Comparison of ENCODE assay signal across 8 cellular contexts in the genomic region with DNA sequence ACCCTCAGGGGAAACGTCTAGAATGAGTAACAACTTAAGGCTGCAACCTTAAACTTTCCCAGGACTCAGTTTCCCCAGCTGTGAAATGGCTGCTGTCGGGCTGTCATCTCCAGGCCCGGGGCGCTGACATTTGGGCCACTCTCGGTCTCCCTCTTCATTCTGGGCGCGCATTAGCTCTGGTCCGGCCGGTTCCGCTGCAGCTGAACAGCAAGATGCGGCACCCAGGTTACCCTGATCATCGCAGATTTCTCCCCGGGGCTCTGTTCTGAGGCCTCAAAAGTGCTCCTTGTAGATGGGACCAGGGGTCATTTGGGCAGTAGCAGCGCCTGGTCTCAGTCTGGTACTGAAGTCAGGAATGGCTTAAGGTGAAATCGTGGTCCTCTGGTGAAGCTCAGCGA. TPM values are rescaled to one million over a fixed set of nuclear protein-coding genes. Genes with fewer than 3 reads are reported as not detected.
A peak's percentile ranks its signal among the peaks of the same experiment; 100 is the strongest.
DNase-seq lines count a peak whose midpoint lies in the region; ATAC-seq, FAIRE-seq and TF ChIP-seq lines count a peak whose summit lies in the region.

No MANE protein-coding gene starts in this region.

- no TSS peak for BruUV-seq in HepG2 (replicated peaks; lab: Mats Ljungman, UMichigan)

- H3K79me2 ChIP-seq in HepG2 (ENCODE audit: insufficient read depth, low read length), result peaks cover 9% of the 10 kb centered on the region

- no peak for TF ChIP-seq EP300 in HepG2 (IDR thresholded peaks at IDR 0.05; ENCODE audit: low read depth in 2 of 2, low read length in 2 of 2)
- no peak for TF ChIP-seq EP300 in HepG2 (CRISPR knock-in tag; IDR thresholded peaks at IDR 0.05; ENCODE audit: borderline replicate concordance)

- H3K23ac ChIP-seq in mesenchymal stem cell (ENCODE audit: low read length in 2 of 2), result no peak overlapping the region

- in situ Hi-C loops in HepG2 (cut with HindIII; ENCODE audit: extremely low pct_ligation_motif_present, low pct_unique_long_range_greater_than_20kb) (no loop called here), astrocyte of the cerebellum (cut with HindIII; ENCODE audit: low sequenced_read_pairs) (no loop called here)

- H2BK12ac ChIP-seq in mesenchymal stem cell (ENCODE audit: low read length in 2 of 2), result no peak overlapping the region

- H3K4ac ChIP-seq in mesenchymal stem cell (ENCODE audit: low read depth in 1 of 2, low read length in 2 of 2), result no peak overlapping the region

- H3K4me1 ChIP-seq in HepG2 (ENCODE audit: insufficient read depth, low read length) (peaks cover 36% of the 10 kb centered on the region), right lobe of liver (peaks cover 0 to 18% (median 7%) of the 10 kb centered on the region in 4 donors), mesenchymal stem cell (ENCODE audit: control insufficient read depth, insufficient read depth, low read depth, low read length) (peaks cover 20% of the 10 kb centered on the region), vagina (peaks cover 23% of the 10 kb centered on the region)

- peaks cover 0 to 20% of the 10 kb centered on the region in 2 experiments; a peak in 2 of 5 replicates for H3K27me3 ChIP-seq in HepG2 (ENCODE audit: control insufficient read depth in 1 of 2, insufficient read depth in 2 of 2, low read length in 2 of 2)
- no peaks in the 10 kb centered on the region for H3K27me3 ChIP-seq in right lobe of liver
- peaks cover 0 to 9% of the 10 kb centered on the region in 2 experiments for H3K27me3 ChIP-seq in mesenchymal stem cell (ENCODE audit: control insufficient read depth in 1 of 2, insufficient read depth in 1 of 2, low read length in 2 of 2)
- H3K27me3 ChIP-seq in vagina, result no peaks in the 10 kb centered on the region

- H3K27ac ChIP-seq in HepG2 (ENCODE audit: extremely low read length, insufficient read depth, low read length), result no peak overlapping the region
- no peak overlapping the region for H3K27ac ChIP-seq in right lobe of liver
- H3K27ac ChIP-seq in mesenchymal stem cell (ENCODE audit: low read length, poor library complexity, severe bottlenecking), result no peak overlapping the region
- peak overlapping the region; percentile 80 for H3K27ac ChIP-seq in vagina

- H3K79me1 ChIP-seq in mesenchymal stem cell (replicated peaks; ENCODE audit: low read length, poor library complexity, severe bottlenecking), result peaks cover 6% of the 10 kb centered on the region

- DNase-seq in HepG2 (ENCODE audit: low spot score), result no peak
- DNase-seq in right lobe of liver, result no peak
- DNase-seq in astrocyte of the cerebellum (ENCODE audit: low read depth), result no peak
- no peak for DNase-seq in mesenchymal stem cell
- DNase-seq in vagina (ENCODE audit: extremely low spot score in 2 of 2), result no peak
- no peak for DNase-seq in DMS153 treated with DMSO at 0.1 percent for 48 hours (lab: John Stamatoyannopoulos, UW; ENCODE audit: unreplicated experiment)
- no peak for DNase-seq in T1000 (lab: John Stamatoyannopoulos, UW)

- H3K9ac ChIP-seq in HepG2 (ENCODE audit: insufficient read depth, low read depth, low read length) (no peak overlapping the region), mesenchymal stem cell (ENCODE audit: low read length) (peak overlapping the region; percentile 43)

- H2AFZ ChIP-seq in HepG2 (ENCODE audit: low read length) (peak overlapping the region; percentile 17), mesenchymal stem cell (ENCODE audit: low read depth, low read length) (peak overlapping the region; percentile 5)

- TF ChIP-seq RAD21 in HepG2 (CRISPR knock-in tag; IDR thresholded peaks at IDR 0.05), result no peak

- WGBS in HepG2 (ENCODE audit: low lambda C conversion rate), result 47% methylated on average over 3 of the region's 16 CpGs
- WGBS in right lobe of liver (ENCODE audit: insufficient coverage, low coverage, low lambda C conversion rate, missing lambda C conversion rate), result 80% methylated on average over 13 of the region's 16 CpGs
- 68% methylated on average over 16 of the region's 16 CpGs for WGBS in mesenchymal stem cell

- H3K36me3 ChIP-seq in HepG2 (replicated peaks in 1 of 2; ENCODE audit: control insufficient read depth in 1 of 2, insufficient read depth in 2 of 2, low read length in 2 of 2) (no peaks in the 10 kb centered on the region), right lobe of liver (no peaks in the 10 kb centered on the region), mesenchymal stem cell (ENCODE audit: control insufficient read depth in 1 of 2, insufficient read depth in 2 of 2, low read depth in 1 of 2, low read length in 2 of 2) (no peaks in the 10 kb centered on the region), vagina (no peaks in the 10 kb centered on the region)

- FAIRE-seq in HepG2 (lab: Jason Lieb, UNC), result no peak

- peak overlapping the region; percentile 64 to 74 (median 70) for H3K4me3 ChIP-seq in HepG2 (replicated peaks in 1 of 3; ENCODE audit: insufficient read depth in 1 of 3, low read depth in 2 of 3, low read length in 3 of 3)
- H3K4me3 ChIP-seq in right lobe of liver, result peak overlapping the region in 1 of 3 donors; percentile 56
- H3K4me3 ChIP-seq in astrocyte of the cerebellum (ENCODE audit: low read depth, low read length), result peak overlapping the region; percentile 51
- peak overlapping the region in 1 of 2 experiments; percentile 76 for H3K4me3 ChIP-seq in mesenchymal stem cell (ENCODE audit: insufficient read depth in 1 of 2, low read depth in 1 of 2, low read length in 2 of 2)
- H3K4me3 ChIP-seq in vagina, result peak overlapping the region; percentile 70 to 87

- ATAC-seq in HepG2 (no peak), right lobe of liver (no peak), GM21390 (IDR thresholded peaks at IDR 0.05; ENCODE audit: unreplicated experiment) (no peak)

- H3K9me3 ChIP-seq in HepG2 (ENCODE audit: low read length) (no peaks in the 10 kb centered on the region), right lobe of liver (no peaks in the 10 kb centered on the region), mesenchymal stem cell (ENCODE audit: control insufficient read depth, low read length) (peaks cover 9% of the 10 kb centered on the region), vagina (no peaks in the 10 kb centered on the region)

- no peak overlapping the region for H2BK5ac ChIP-seq in mesenchymal stem cell (ENCODE audit: low read depth, low read length, poor library complexity, severe bottlenecking)

- no peak overlapping the region for H3K14ac ChIP-seq in mesenchymal stem cell (ENCODE audit: low read length in 2 of 2)

- H4K8ac ChIP-seq in mesenchymal stem cell (ENCODE audit: low read length), result no peak overlapping the region

- H2BK120ac ChIP-seq in mesenchymal stem cell (ENCODE audit: low read depth, low read length), result no peak overlapping the region

- CTCF ChIA-PET in HepG2 (lab: Yijun Ruan, JAX; ENCODE audit: low intra/inter-chr PET ratio, low total read pairs), result no interaction called here

- no peak overlapping the region for H2AK5ac ChIP-seq in mesenchymal stem cell (ENCODE audit: low read length, severe bottlenecking)

- TF ChIP-seq CTCF in HepG2 (CRISPR knock-in tag; IDR thresholded peaks at IDR 0.05) (no peak), right lobe of liver (IDR thresholded peaks at IDR 0.05) (no peak), astrocyte of the cerebellum (IDR thresholded peaks at IDR 0.05; ENCODE audit: low read depth, low read length, missing control alignments) (no peak), vagina (IDR thresholded peaks at IDR 0.05) (no peak)

- POLR2A ChIA-PET in HepG2 (lab: Yijun Ruan, JAX), result interaction anchor here (1.2 to 1.5 kb wide), 2 partner anchors 16 to 18 kb away, joined by 4 read pairs; no protein-coding TSS in a partner anchor

- no peak overlapping the region for H4K91ac ChIP-seq in mesenchymal stem cell (ENCODE audit: low read length)

- H3K4me2 ChIP-seq in HepG2 (ENCODE audit: low read depth, low read length), result peak overlapping the region; percentile 95
- H3K4me2 ChIP-seq in mesenchymal stem cell (ENCODE audit: low read length, poor library complexity, severe bottlenecking), result peak overlapping the region; percentile 91

- TF ChIP-seq POLR2A in HepG2 (IDR thresholded peaks at IDR 0.05; ENCODE audit: insufficient read depth in 1 of 2, low read depth in 2 of 2, low read length in 2 of 2) (no peak), right lobe of liver (IDR thresholded peaks at IDR 0.05) (no peak), vagina (IDR thresholded peaks at IDR 0.05) (no peak)

- intact Hi-C loops in HepG2 (cut with micrococcal nuclease; ENCODE audit: unreplicated experiment) (loop anchor here (10.0 kb wide), 1 partner anchor 106 kb away; a partner anchor contains a TSS), right lobe of liver (cut with DNase I) (no loop called here), vagina (cut with DNase I) (loop anchor here (5.0 to 10.0 kb wide), 2 partner anchors 106 to 1183 kb away; a partner anchor contains a TSS)

- H2BK15ac ChIP-seq in mesenchymal stem cell (ENCODE audit: low read depth, poor library complexity, severe bottlenecking), result no peak overlapping the region

- H4K20me1 ChIP-seq in HepG2 (ENCODE audit: insufficient read depth, low read length), result no peaks in the 10 kb centered on the region

- H3K18ac ChIP-seq in mesenchymal stem cell (ENCODE audit: low read depth in 1 of 2, low read length in 2 of 2), result no peak overlapping the region

RNA-seq across cellular contexts. Expression of a gene that starts 0.9 kb away (rescaled TPM):
- 6.2 and 6.3 TPM in 2 replicates for total RNA-seq in HepG2 (2016; rRNA removed; fragmentation: Illumina TruSeq; extraction: Trizol)
- total RNA-seq in HepG2 (2016; cell fraction: cytosol; rRNA removed; fragmentation: Illumina TruSeq; extraction: Trizol; ENCODE audit: low read depth), result 2.2 TPM in 2 replicates
- 6.1 and 6.8 TPM in 2 replicates for total RNA-seq in HepG2 (2016; cell fraction: insoluble cytoplasmic fraction; rRNA removed; fragmentation: Illumina TruSeq; extraction: Trizol)
- total RNA-seq in HepG2 (2016; cell fraction: membrane; rRNA removed; fragmentation: Illumina TruSeq; extraction: Trizol), result 3.4 and 3.6 TPM in 2 replicates
- 3.7 and 4.3 TPM in 2 replicates for total RNA-seq in HepG2 (2016; cell fraction: nucleus; rRNA removed; fragmentation: Illumina TruSeq; extraction: Trizol)
- 4.1 and 5.4 TPM in 2 replicates for polyA plus RNA-seq in HepG2 (2011; rRNA removed)
- 4.0 and 4.8 TPM in 2 replicates for polyA plus RNA-seq in HepG2 (2011; cell fraction: cytosol; rRNA removed)
- 6.8 and 7.1 TPM in 2 replicates for polyA plus RNA-seq in HepG2 (2011; cell fraction: nucleus; rRNA removed)
- 2.4 and 5.0 TPM in 2 replicates for polyA plus RNA-seq in HepG2 (2012)
- polyA plus RNA-seq in HepG2 (2016; cell fraction: cytosol; fragmentation: Illumina TruSeq; extraction: Trizol; ENCODE audit: low read depth), result 0.48 and 0.57 TPM in 2 replicates
- polyA plus RNA-seq in HepG2 (2016; cell fraction: insoluble cytoplasmic fraction; fragmentation: Illumina TruSeq; extraction: Trizol; ENCODE audit: low read depth), result 5.6 and 7.4 TPM in 2 replicates
- polyA plus RNA-seq in HepG2 (2016; cell fraction: membrane; fragmentation: Illumina TruSeq; extraction: Trizol; ENCODE audit: low read depth), result 1.6 and 1.7 TPM in 2 replicates
- polyA plus RNA-seq in HepG2 (2016; cell fraction: nucleus; fragmentation: Illumina TruSeq; extraction: Trizol; ENCODE audit: insufficient read depth, low read depth), result 7.0 and 8.7 TPM in 2 replicates
- polyA minus RNA-seq in HepG2 (2011; rRNA and poly(A)+ RNA removed; ENCODE audit: low replicate concordance), result 5.1 and 5.3 TPM in 2 replicates
- polyA minus RNA-seq in HepG2 (2011; cell fraction: cytosol; rRNA and poly(A)+ RNA removed), result 2.1 and 3.2 TPM in 2 replicates
- 3.6 TPM in 2 replicates for polyA minus RNA-seq in HepG2 (2011; cell fraction: nucleus; rRNA and poly(A)+ RNA removed)
- 1 to 10 TPM; 3.5 to 6.4 (median 4.6) TPM for total RNA-seq in right lobe of liver
- polyA plus RNA-seq in mesenchymal stem cell (2013, experiment 1 of 2), result 6.3 TPM
- 5.9 TPM for polyA plus RNA-seq in mesenchymal stem cell (2013, experiment 2 of 2)
- 8.1 TPM for total RNA-seq in vagina

RNA-seq across cellular contexts. Expression of a gene that starts 57.8 kb away (rescaled TPM):
- 4.4 and 5.3 TPM in 2 replicates for total RNA-seq in HepG2 (2016; rRNA removed; fragmentation: Illumina TruSeq; extraction: Trizol)
- 23.5 and 32.3 TPM in 2 replicates for total RNA-seq in HepG2 (2016; cell fraction: cytosol; rRNA removed; fragmentation: Illumina TruSeq; extraction: Trizol; ENCODE audit: low read depth)
- total RNA-seq in HepG2 (2016; cell fraction: insoluble cytoplasmic fraction; rRNA removed; fragmentation: Illumina TruSeq; extraction: Trizol), result 4.0 and 6.0 TPM in 2 replicates
- total RNA-seq in HepG2 (2016; cell fraction: membrane; rRNA removed; fragmentation: Illumina TruSeq; extraction: Trizol), result 9.3 and 10.6 TPM in 2 replicates
- total RNA-seq in HepG2 (2016; cell fraction: nucleus; rRNA removed; fragmentation: Illumina TruSeq; extraction: Trizol), result 7.4 and 8.4 TPM in 2 replicates
- 6.3 and 6.7 TPM in 2 replicates for polyA plus RNA-seq in HepG2 (2011; rRNA removed)
- 2.2 and 2.4 TPM in 2 replicates for polyA plus RNA-seq in HepG2 (2011; cell fraction: cytosol; rRNA removed)
- polyA plus RNA-seq in HepG2 (2011; cell fraction: nucleus; rRNA removed), result 25.4 and 79.6 TPM in 2 replicates
- 10.8 and 14.9 TPM in 2 replicates for polyA plus RNA-seq in HepG2 (2012)
- 8.7 and 8.8 TPM in 2 replicates for polyA plus RNA-seq in HepG2 (2016; cell fraction: cytosol; fragmentation: Illumina TruSeq; extraction: Trizol; ENCODE audit: low read depth)
- polyA plus RNA-seq in HepG2 (2016; cell fraction: insoluble cytoplasmic fraction; fragmentation: Illumina TruSeq; extraction: Trizol; ENCODE audit: low read depth), result 6.2 and 10.8 TPM in 2 replicates
- 12.2 and 13.1 TPM in 2 replicates for polyA plus RNA-seq in HepG2 (2016; cell fraction: membrane; fragmentation: Illumina TruSeq; extraction: Trizol; ENCODE audit: low read depth)
- polyA plus RNA-seq in HepG2 (2016; cell fraction: nucleus; fragmentation: Illumina TruSeq; extraction: Trizol; ENCODE audit: insufficient read depth, low read depth), result 23.5 and 26.5 TPM in 2 replicates
- 10.1 and 18.6 TPM in 2 replicates for polyA minus RNA-seq in HepG2 (2011; rRNA and poly(A)+ RNA removed; ENCODE audit: low replicate concordance)
- 6.0 and 7.2 TPM in 2 replicates for polyA minus RNA-seq in HepG2 (2011; cell fraction: cytosol; rRNA and poly(A)+ RNA removed)
- 12.4 and 12.6 TPM in 2 replicates for polyA minus RNA-seq in HepG2 (2011; cell fraction: nucleus; rRNA and poly(A)+ RNA removed)
- total RNA-seq in right lobe of liver, result 10 to 100 TPM; 13.9 to 45.9 (median 16.6) TPM
- polyA plus RNA-seq in mesenchymal stem cell (2013, experiment 1 of 2), result 61.2 TPM
- polyA plus RNA-seq in mesenchymal stem cell (2013, experiment 2 of 2), result 58.9 TPM
- total RNA-seq in vagina, result 16.9 TPM

Comparison
In these comparisons a context has a peak if more than half of its experiments do, and no peak if none do; other contexts are left out.
1. intact Hi-C loops: an anchor here in HepG2 (10.0 kb wide) and vagina (5.0 to 10.0 kb wide); none called in right lobe of liver.